In the genomic region with DNA sequence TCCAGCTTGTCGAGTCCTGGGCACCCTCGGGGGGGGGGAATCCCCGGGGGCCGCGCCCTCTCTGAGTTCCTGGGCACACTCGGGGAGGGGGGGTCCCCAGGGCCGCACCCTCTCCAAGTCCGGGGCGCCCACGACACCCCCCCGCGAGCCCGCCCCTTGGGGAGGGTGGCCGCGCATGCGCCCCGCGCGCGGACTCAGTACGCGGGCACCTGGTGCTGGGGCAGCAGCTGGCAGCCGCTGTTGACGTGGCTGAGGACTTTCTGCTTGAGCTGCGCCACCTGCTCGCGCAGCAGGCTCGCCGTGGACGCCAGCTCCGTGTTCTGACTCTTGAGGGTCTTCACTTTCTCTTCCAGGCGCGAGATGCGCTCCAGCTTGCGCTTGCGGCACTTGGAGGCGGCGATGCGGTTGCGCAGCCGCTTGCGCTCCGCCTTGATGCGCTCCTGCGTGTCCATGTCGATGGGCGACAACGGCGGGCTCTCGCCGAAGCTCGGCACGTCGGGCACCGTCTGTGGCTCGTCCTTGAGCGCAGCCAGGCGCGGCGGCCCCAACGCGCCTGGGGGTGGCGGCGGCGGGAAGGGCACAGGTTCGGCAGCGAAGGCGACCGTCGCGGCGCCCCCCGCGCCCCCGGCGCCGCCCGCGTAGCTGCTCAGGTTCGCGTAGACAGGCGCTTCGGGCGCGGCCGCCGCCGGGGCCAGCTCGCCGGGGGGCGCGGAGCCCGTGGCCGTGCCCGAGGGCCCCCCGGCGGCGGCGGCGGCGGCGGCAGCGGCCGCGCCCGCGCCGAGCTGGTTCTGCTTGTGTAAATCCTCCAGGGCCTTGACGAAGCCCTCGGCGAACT, we compare ENCODE assay signal across 1 cellular context.
A peak's percentile ranks its signal among the peaks of the same experiment; 100 is the strongest.
TF ChIP-seq lines count a peak whose summit lies in the region.

No MANE protein-coding gene starts in this region.

TF ChIP-seq in PFSK-1, 5 proteins besides CTCF, POLR2A, EP300 and RAD21:
- TF ChIP-seq, protein P1, sequence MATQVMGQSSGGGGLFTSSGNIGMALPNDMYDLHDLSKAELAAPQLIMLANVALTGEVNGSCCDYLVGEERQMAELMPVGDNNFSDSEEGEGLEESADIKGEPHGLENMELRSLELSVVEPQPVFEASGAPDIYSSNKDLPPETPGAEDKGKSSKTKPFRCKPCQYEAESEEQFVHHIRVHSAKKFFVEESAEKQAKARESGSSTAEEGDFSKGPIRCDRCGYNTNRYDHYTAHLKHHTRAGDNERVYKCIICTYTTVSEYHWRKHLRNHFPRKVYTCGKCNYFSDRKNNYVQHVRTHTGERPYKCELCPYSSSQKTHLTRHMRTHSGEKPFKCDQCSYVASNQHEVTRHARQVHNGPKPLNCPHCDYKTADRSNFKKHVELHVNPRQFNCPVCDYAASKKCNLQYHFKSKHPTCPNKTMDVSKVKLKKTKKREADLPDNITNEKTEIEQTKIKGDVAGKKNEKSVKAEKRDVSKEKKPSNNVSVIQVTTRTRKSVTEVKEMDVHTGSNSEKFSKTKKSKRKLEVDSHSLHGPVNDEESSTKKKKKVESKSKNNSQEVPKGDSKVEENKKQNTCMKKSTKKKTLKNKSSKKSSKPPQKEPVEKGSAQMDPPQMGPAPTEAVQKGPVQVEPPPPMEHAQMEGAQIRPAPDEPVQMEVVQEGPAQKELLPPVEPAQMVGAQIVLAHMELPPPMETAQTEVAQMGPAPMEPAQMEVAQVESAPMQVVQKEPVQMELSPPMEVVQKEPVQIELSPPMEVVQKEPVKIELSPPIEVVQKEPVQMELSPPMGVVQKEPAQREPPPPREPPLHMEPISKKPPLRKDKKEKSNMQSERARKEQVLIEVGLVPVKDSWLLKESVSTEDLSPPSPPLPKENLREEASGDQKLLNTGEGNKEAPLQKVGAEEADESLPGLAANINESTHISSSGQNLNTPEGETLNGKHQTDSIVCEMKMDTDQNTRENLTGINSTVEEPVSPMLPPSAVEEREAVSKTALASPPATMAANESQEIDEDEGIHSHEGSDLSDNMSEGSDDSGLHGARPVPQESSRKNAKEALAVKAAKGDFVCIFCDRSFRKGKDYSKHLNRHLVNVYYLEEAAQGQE (IDR thresholded peaks at IDR 0.05; ENCODE audit: insufficient read depth in 1 of 2, low read depth in 2 of 2, low read length in 2 of 2) = no peak
- TF ChIP-seq FOXP2 (optimal IDR thresholded peaks at IDR 0.05; ENCODE audit: borderline replicate concordance, extremely low read depth, extremely low read length, insufficient read depth) (peak; percentile 30), TAF1 (IDR thresholded peaks at IDR 0.05; ENCODE audit: borderline replicate concordance, insufficient read depth, low read length) (no peak)
TF ChIP-seq in PFSK-1: peak in this region for 1.
